ENCODE assay signal across 22 cellular contexts in the genomic region with DNA sequence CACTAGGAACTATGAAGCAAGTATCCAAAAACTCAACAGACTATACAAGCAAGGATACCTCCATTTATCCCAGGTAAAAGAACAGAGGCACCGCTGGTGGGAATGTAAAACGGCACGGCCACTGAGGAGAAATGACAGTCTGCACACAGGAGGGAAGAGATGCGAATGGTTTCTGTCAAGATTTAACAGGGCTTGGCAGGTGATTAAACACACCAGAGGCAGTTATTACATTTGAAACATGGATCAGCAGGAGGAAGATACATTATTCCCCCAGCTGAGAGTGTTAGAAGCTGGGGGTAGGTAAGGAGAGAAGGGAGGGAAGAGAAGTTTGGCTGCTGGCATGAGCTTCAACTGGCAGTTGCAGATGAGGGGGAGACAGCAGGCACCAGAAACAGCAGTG. TPM values are rescaled to one million over a fixed set of nuclear protein-coding genes. Genes with fewer than 3 reads are reported as not detected.
DNase-seq lines count a peak whose midpoint lies in the region; ATAC-seq, FAIRE-seq and TF ChIP-seq lines count a peak whose summit lies in the region.
"Had no signal": no experiment of that assay in that cellular context is flagged by ENCODE, and none has a peak within 500 bp of the region (broad histone marks: within the 10 kb centered on the region; RNA-seq: fewer than 3 reads in every experiment).

No MANE protein-coding gene starts in this region.

- POLR2A ChIA-PET in Caco-2 (lab: Charles Lee) = no interaction called here
- POLR2A ChIA-PET in HepG2 (lab: Yijun Ruan, JAX) = no interaction called here

- no peak overlapping the region for H3K4me2 ChIP-seq in HepG2 (ENCODE audit: low read depth, low read length)

- no peak for ATAC-seq in effector memory CD8-positive, alpha-beta T cell (replicated peaks)
- no peak for ATAC-seq in HepG2
- no peak for ATAC-seq in HG03108 (IDR thresholded peaks at IDR 0.05; ENCODE audit: unreplicated experiment)
- ATAC-seq in mucosa of descending colon = no peak

- H3K4me1 ChIP-seq in Caco-2 (peaks cover 10% of the 10 kb centered on the region), spleen (peaks cover 0 to 24% (median 4%) of the 10 kb centered on the region in 6 donors), HepG2 (ENCODE audit: insufficient read depth, low read length) (no peaks in the 10 kb centered on the region), mucosa of descending colon (ENCODE audit: low read depth) (no peaks in the 10 kb centered on the region)
- H3K4me1 ChIP-seq: HAP-1 had no signal

- no peaks in the 10 kb centered on the region for H3K79me2 ChIP-seq in HepG2 (ENCODE audit: insufficient read depth, low read length)

- TF ChIP-seq EP300 in HepG2 (IDR thresholded peaks at IDR 0.05; ENCODE audit: low read depth in 2 of 2, low read length in 2 of 2) (no peak), HepG2 (CRISPR knock-in tag; IDR thresholded peaks at IDR 0.05; ENCODE audit: borderline replicate concordance) (no peak)

- BruUV-seq in Caco-2 (replicated peaks; lab: Mats Ljungman, UMichigan) (no TSS peak), HepG2 (replicated peaks; lab: Mats Ljungman, UMichigan) (no TSS peak)

- no peaks in the 10 kb centered on the region for H4K20me1 ChIP-seq in HepG2 (ENCODE audit: insufficient read depth, low read length)

- no peak overlapping the region for H2AFZ ChIP-seq in HepG2 (ENCODE audit: low read length)

- H3K27me3 Mint-ChIP-seq in Caco-2 (ENCODE audit: insufficient read depth, unreplicated experiment) = no peaks in the 10 kb centered on the region
- no peaks in the 10 kb centered on the region for H3K27me3 Mint-ChIP-seq in effector memory CD8-positive, alpha-beta T cell
- H3K27me3 Mint-ChIP-seq: CD4-positive, alpha-beta memory T cell had no signal

- H3K9me3 Mint-ChIP-seq in Caco-2 (ENCODE audit: unreplicated experiment) = peaks cover 15% of the 10 kb centered on the region
- H3K9me3 Mint-ChIP-seq in effector memory CD8-positive, alpha-beta T cell = no peaks in the 10 kb centered on the region
- H3K9me3 Mint-ChIP-seq: CD4-positive, alpha-beta memory T cell had no signal

- no peak overlapping the region for H3K4me3 Mint-ChIP-seq in Caco-2 (ENCODE audit: unreplicated experiment)
- no peak overlapping the region for H3K4me3 Mint-ChIP-seq in effector memory CD8-positive, alpha-beta T cell
- H3K4me3 Mint-ChIP-seq: CD4-positive, alpha-beta memory T cell had no signal

- in situ Hi-C loops in HepG2 (cut with HindIII; ENCODE audit: extremely low pct_ligation_motif_present, low pct_unique_long_range_greater_than_20kb) = no loop called here

- no peak for FAIRE-seq in HepG2 (lab: Jason Lieb, UNC)
- FAIRE-seq: A204.1, D721Med, G401.6, GM12891, GM19239, H1 had no signal

- intact Hi-C loops in Caco-2 (cut with micrococcal nuclease; ENCODE audit: unreplicated experiment) (no loop called here), spleen (cut with DNase I; ENCODE audit: low total_unique reads) (no loop called here), HepG2 (cut with micrococcal nuclease; ENCODE audit: unreplicated experiment) (no loop called here), mucosa of descending colon (cut with DNase I, micrococcal nuclease) (no loop called here)

- TF ChIP-seq RAD21 in HepG2 (CRISPR knock-in tag; IDR thresholded peaks at IDR 0.05) = no peak

- no peak overlapping the region for H3K27ac ChIP-seq in spleen
- H3K27ac ChIP-seq in HepG2 (ENCODE audit: extremely low read length, insufficient read depth, low read length) = no peak overlapping the region
- H3K27ac ChIP-seq: C4-2B, HL-60 had no signal

- 93 to 100% (median 96%) methylated on average over 4 of the region's 4 CpGs for WGBS in spleen, 5 donors
- WGBS in HepG2 (ENCODE audit: low lambda C conversion rate) = 99% methylated on average over 4 of the region's 4 CpGs

- DNase-seq in Caco-2 (no peak), SK-N-DZ (ENCODE audit: low spot score) (peak; percentile 91), spleen (peak; percentile 14), HepG2 (ENCODE audit: low spot score) (no peak), mucosa of descending colon (no peak)
- no peak for DNase-seq in effector memory CD8-positive, alpha-beta T cell
- DNase-seq: BE2C; CD4-positive, alpha-beta memory T cell; DMS153; DMS79 treated with DMSO at 0.1 percent for 48 hours; EL had no signal

- no peak for TF ChIP-seq CTCF in Caco-2 (IDR thresholded peaks at IDR 0.05; ENCODE audit: insufficient read depth in 1 of 2, low read depth in 1 of 2, low read length in 1 of 2, severe bottlenecking in 1 of 2, unreplicated experiment in 1 of 2)
- no peak for TF ChIP-seq CTCF in spleen (IDR thresholded peaks at IDR 0.05 in 8 of 11, conservative IDR thresholded peaks at IDR 0.05 in 3 of 11)
- no peak for TF ChIP-seq CTCF in HepG2 (CRISPR knock-in tag; IDR thresholded peaks at IDR 0.05)
- TF ChIP-seq CTCF in mucosa of descending colon (IDR thresholded peaks at IDR 0.05) = no peak

- H3K36me3 ChIP-seq in Caco-2 (ENCODE audit: control insufficient read depth, insufficient read depth, low read length) = peaks cover 9% of the 10 kb centered on the region
- H3K36me3 ChIP-seq in spleen = peaks cover 10 to 100% (median 82%) of the 10 kb centered on the region in 6 donors
- peaks cover 29 to 67% of the 10 kb centered on the region in 2 experiments for H3K36me3 ChIP-seq in HepG2 (replicated peaks in 1 of 2; ENCODE audit: control insufficient read depth in 1 of 2, insufficient read depth in 2 of 2, low read length in 2 of 2)
- no peaks in the 10 kb centered on the region for H3K36me3 ChIP-seq in mucosa of descending colon (ENCODE audit: low read depth)

- H3K27ac Mint-ChIP-seq in Caco-2 (ENCODE audit: unreplicated experiment) = peak overlapping the region; percentile 56
- peak overlapping the region; percentile 31 to 84 for H3K27ac Mint-ChIP-seq in effector memory CD8-positive, alpha-beta T cell

- H3K4me3 ChIP-seq in Caco-2 (ENCODE audit: low read depth, low read length) (no peak overlapping the region), spleen (no peak overlapping the region), HepG2 (replicated peaks in 1 of 3; ENCODE audit: insufficient read depth in 1 of 3, low read depth in 2 of 3, low read length in 3 of 3) (no peak overlapping the region), mucosa of descending colon (no peak overlapping the region)
- H3K4me3 ChIP-seq: HAP-1 had no signal

- CTCF ChIA-PET in Caco-2 (lab: Charles Lee) (no interaction called here), HepG2 (lab: Yijun Ruan, JAX; ENCODE audit: low intra/inter-chr PET ratio, low total read pairs) (no interaction called here)

- H3K4me1 Mint-ChIP-seq in Caco-2 (ENCODE audit: low read depth, unreplicated experiment) = peaks cover 22% of the 10 kb centered on the region
- H3K4me1 Mint-ChIP-seq in effector memory CD8-positive, alpha-beta T cell (ENCODE audit: low read depth in 2 of 2) = peaks cover 0 to 4% of the 10 kb centered on the region in 2 donors

- no peaks in the 10 kb centered on the region for H3K27me3 ChIP-seq in Caco-2 (replicated peaks; ENCODE audit: control insufficient read depth, insufficient read depth, low read length)
- H3K27me3 ChIP-seq in spleen (replicated peaks in 1 of 7) = no peaks in the 10 kb centered on the region
- H3K27me3 ChIP-seq in HepG2 (ENCODE audit: control insufficient read depth in 1 of 2, insufficient read depth in 2 of 2, low read length in 2 of 2) = no peaks in the 10 kb centered on the region
- H3K27me3 ChIP-seq: BE2C had no signal

- peaks cover 83% of the 10 kb centered on the region for H3K36me3 Mint-ChIP-seq in Caco-2 (ENCODE audit: insufficient read depth, unreplicated experiment)
- H3K36me3 Mint-ChIP-seq in effector memory CD8-positive, alpha-beta T cell (ENCODE audit: insufficient read depth) = peaks cover 79% of the 10 kb centered on the region

- no peak overlapping the region for H3K9ac ChIP-seq in HepG2 (ENCODE audit: insufficient read depth, low read depth, low read length)

- H3K9me3 ChIP-seq in Caco-2 (no peaks in the 10 kb centered on the region; the same call in 1 of the 2 replicates), spleen (no peaks in the 10 kb centered on the region), HepG2 (ENCODE audit: low read length) (no peaks in the 10 kb centered on the region), mucosa of descending colon (no peaks in the 10 kb centered on the region)
- H3K9me3 ChIP-seq: BE2C, HAP-1 had no signal

- TF ChIP-seq POLR2A in spleen (IDR thresholded peaks at IDR 0.05) (no peak), HepG2 (IDR thresholded peaks at IDR 0.05; ENCODE audit: insufficient read depth in 1 of 2, low read depth in 2 of 2, low read length in 2 of 2) (no peak)

RNA-seq across cellular contexts. Expression of gene ATP6V1E1, which starts 30.2 kb away (rescaled TPM):
- total RNA-seq in Caco-2 (2022) = 139 and 147 TPM in 2 replicates
- 138 and 151 TPM in 2 replicates for polyA plus RNA-seq in SK-N-DZ (2014; cell fraction: cytosol; rRNA removed)
- 64.0 and 66.4 TPM in 2 replicates for polyA plus RNA-seq in SK-N-DZ (2014; cell fraction: nucleus; rRNA removed)
- total RNA-seq in spleen = 100 to 1,000 TPM in 6 of 7 donors, 10 to 100 TPM in 1; 85.3 to 127 (median 112) TPM
- 100 to 1,000 TPM in 1 of 3 donors, 10 to 100 TPM in 2; 66.1 to 115 (median 99.6) TPM for polyA plus RNA-seq in spleen
- total RNA-seq in HepG2 (2016; rRNA removed; fragmentation: Illumina TruSeq; extraction: Trizol) = 90.9 and 134 TPM in 2 replicates
- 16.2 and 17.3 TPM in 2 replicates for total RNA-seq in HepG2 (2016; cell fraction: cytosol; rRNA removed; fragmentation: Illumina TruSeq; extraction: Trizol; ENCODE audit: low read depth)
- total RNA-seq in HepG2 (2016; cell fraction: insoluble cytoplasmic fraction; rRNA removed; fragmentation: Illumina TruSeq; extraction: Trizol) = 91.3 and 151 TPM in 2 replicates
- 27.2 and 27.7 TPM in 2 replicates for total RNA-seq in HepG2 (2016; cell fraction: membrane; rRNA removed; fragmentation: Illumina TruSeq; extraction: Trizol)
- 39.2 and 45.9 TPM in 2 replicates for total RNA-seq in HepG2 (2016; cell fraction: nucleus; rRNA removed; fragmentation: Illumina TruSeq; extraction: Trizol)
- 67.2 and 69.3 TPM in 2 replicates for polyA plus RNA-seq in HepG2 (2011; rRNA removed)
- polyA plus RNA-seq in HepG2 (2011; cell fraction: cytosol; rRNA removed) = 55.4 and 71.3 TPM in 2 replicates
- 15.4 and 18.8 TPM in 2 replicates for polyA plus RNA-seq in HepG2 (2011; cell fraction: nucleus; rRNA removed)
- 68.2 and 73.3 TPM in 2 replicates for polyA plus RNA-seq in HepG2 (2012)
- 7.5 and 7.7 TPM in 2 replicates for polyA plus RNA-seq in HepG2 (2016; cell fraction: cytosol; fragmentation: Illumina TruSeq; extraction: Trizol; ENCODE audit: low read depth)
- polyA plus RNA-seq in HepG2 (2016; cell fraction: insoluble cytoplasmic fraction; fragmentation: Illumina TruSeq; extraction: Trizol; ENCODE audit: low read depth) = 144 and 152 TPM in 2 replicates
- 14.8 and 15.1 TPM in 2 replicates for polyA plus RNA-seq in HepG2 (2016; cell fraction: membrane; fragmentation: Illumina TruSeq; extraction: Trizol; ENCODE audit: low read depth)
- 60.0 and 63.8 TPM in 2 replicates for polyA plus RNA-seq in HepG2 (2016; cell fraction: nucleus; fragmentation: Illumina TruSeq; extraction: Trizol; ENCODE audit: insufficient read depth, low read depth)
- polyA minus RNA-seq in HepG2 (2011; rRNA and poly(A)+ RNA removed; ENCODE audit: low replicate concordance) = 53.2 and 88.3 TPM in 2 replicates
- 26.9 and 29.5 TPM in 2 replicates for polyA minus RNA-seq in HepG2 (2011; cell fraction: cytosol; rRNA and poly(A)+ RNA removed)
- 24.2 and 38.3 TPM in 2 replicates for polyA minus RNA-seq in HepG2 (2011; cell fraction: nucleus; rRNA and poly(A)+ RNA removed)
- total RNA-seq in mucosa of descending colon = 100 to 1,000 TPM in 2 of 3 donors, 10 to 100 TPM in 1; 99.6 to 128 (median 110) TPM

RNA-seq across cellular contexts. Expression of gene SLC25A18, which starts 35.0 kb away (rescaled TPM):
- total RNA-seq in Caco-2 (2022) (0.14 TPM in 1 of 2 replicates, not detected in the other), spleen (10 to 100 TPM in 1 of 7 donors, 1 to 10 TPM in 4, under 1 TPM in 2; 0.13 to 12.3 (median 5.5) TPM), HepG2 (2016; rRNA removed; fragmentation: Illumina TruSeq; extraction: Trizol) (0.75 and 0.86 TPM in 2 replicates), mucosa of descending colon (1 to 10 TPM in 1 of 3 donors, under 1 TPM in 1, not detected in 1; 0.31 to 2.0 TPM)
- 0.47 and 0.54 TPM in 2 replicates for polyA plus RNA-seq in SK-N-DZ (2014; cell fraction: cytosol; rRNA removed)
- polyA plus RNA-seq in SK-N-DZ (2014; cell fraction: nucleus; rRNA removed) = 0.57 TPM in 1 of 2 replicates, not detected in the other
- polyA plus RNA-seq in spleen (1 to 10 TPM; 2.9 to 3.4 (median 3.1) TPM), HepG2 (2011; rRNA removed) (0.28 and 0.57 TPM in 2 replicates)
- total RNA-seq in HepG2 (2016; cell fraction: cytosol; rRNA removed; fragmentation: Illumina TruSeq; extraction: Trizol; ENCODE audit: low read depth) = 0.79 and 0.81 TPM in 2 replicates
- total RNA-seq in HepG2 (2016; cell fraction: insoluble cytoplasmic fraction; rRNA removed; fragmentation: Illumina TruSeq; extraction: Trizol) = 0.52 and 0.64 TPM in 2 replicates
- total RNA-seq in HepG2 (2016; cell fraction: membrane; rRNA removed; fragmentation: Illumina TruSeq; extraction: Trizol) = 1.1 TPM in 2 replicates
- total RNA-seq in HepG2 (2016; cell fraction: nucleus; rRNA removed; fragmentation: Illumina TruSeq; extraction: Trizol) = 0.34 and 0.53 TPM in 2 replicates
- polyA plus RNA-seq in HepG2 (2011; cell fraction: cytosol; rRNA removed) = 0.32 and 0.40 TPM in 2 replicates
- 0.59 and 0.73 TPM in 2 replicates for polyA plus RNA-seq in HepG2 (2011; cell fraction: nucleus; rRNA removed)
- polyA plus RNA-seq in HepG2 (2012) = 0.36 and 0.82 TPM in 2 replicates
- 1.3 TPM in 2 replicates for polyA plus RNA-seq in HepG2 (2016; cell fraction: cytosol; fragmentation: Illumina TruSeq; extraction: Trizol; ENCODE audit: low read depth)
- polyA plus RNA-seq in HepG2 (2016; cell fraction: insoluble cytoplasmic fraction; fragmentation: Illumina TruSeq; extraction: Trizol; ENCODE audit: low read depth) = 0.61 and 0.70 TPM in 2 replicates
- 1.2 and 1.7 TPM in 2 replicates for polyA plus RNA-seq in HepG2 (2016; cell fraction: membrane; fragmentation: Illumina TruSeq; extraction: Trizol; ENCODE audit: low read depth)
- 0.71 and 1.6 TPM in 2 replicates for polyA plus RNA-seq in HepG2 (2016; cell fraction: nucleus; fragmentation: Illumina TruSeq; extraction: Trizol; ENCODE audit: insufficient read depth, low read depth)
- 0.05 and 0.36 TPM in 2 replicates for polyA minus RNA-seq in HepG2 (2011; rRNA and poly(A)+ RNA removed; ENCODE audit: low replicate concordance)
- 0.30 TPM in 1 of 2 replicates, not detected in the other for polyA minus RNA-seq in HepG2 (2011; cell fraction: cytosol; rRNA and poly(A)+ RNA removed)
- polyA minus RNA-seq in HepG2 (2011; cell fraction: nucleus; rRNA and poly(A)+ RNA removed) = 0.12 and 0.39 TPM in 2 replicates
- total RNA-seq: CD4-positive, alpha-beta memory T cell had no signal
- polyA plus RNA-seq: AG04450 had no signal

RNA-seq across cellular contexts. Expression of gene BCL2L13, which starts 40.2 kb away (rescaled TPM):
- total RNA-seq in Caco-2 (2022) (33.7 and 34.3 TPM in 2 replicates), spleen (10 to 100 TPM; 29.4 to 53.5 (median 38.2) TPM), HepG2 (2016; rRNA removed; fragmentation: Illumina TruSeq; extraction: Trizol) (13.4 and 13.5 TPM in 2 replicates), mucosa of descending colon (10 to 100 TPM; 47.2 to 61.2 (median 57.3) TPM)
- 52.4 and 57.5 TPM in 2 replicates for polyA plus RNA-seq in SK-N-DZ (2014; cell fraction: cytosol; rRNA removed)
- 23.4 and 25.3 TPM in 2 replicates for polyA plus RNA-seq in SK-N-DZ (2014; cell fraction: nucleus; rRNA removed)
- polyA plus RNA-seq in spleen (10 to 100 TPM; 13.4 to 20.3 (median 17.2) TPM), HepG2 (2011; rRNA removed) (14.1 and 14.6 TPM in 2 replicates)
- total RNA-seq in HepG2 (2016; cell fraction: cytosol; rRNA removed; fragmentation: Illumina TruSeq; extraction: Trizol; ENCODE audit: low read depth) = 8.7 and 9.3 TPM in 2 replicates
- 11.7 and 11.9 TPM in 2 replicates for total RNA-seq in HepG2 (2016; cell fraction: insoluble cytoplasmic fraction; rRNA removed; fragmentation: Illumina TruSeq; extraction: Trizol)
- total RNA-seq in HepG2 (2016; cell fraction: membrane; rRNA removed; fragmentation: Illumina TruSeq; extraction: Trizol) = 17.2 and 17.6 TPM in 2 replicates
- 9.3 and 13.9 TPM in 2 replicates for total RNA-seq in HepG2 (2016; cell fraction: nucleus; rRNA removed; fragmentation: Illumina TruSeq; extraction: Trizol)
- polyA plus RNA-seq in HepG2 (2011; cell fraction: cytosol; rRNA removed) = 12.3 and 14.8 TPM in 2 replicates
- polyA plus RNA-seq in HepG2 (2011; cell fraction: nucleus; rRNA removed) = 6.2 and 6.7 TPM in 2 replicates
- 12.5 and 13.1 TPM in 2 replicates for polyA plus RNA-seq in HepG2 (2012)
- 7.3 and 7.7 TPM in 2 replicates for polyA plus RNA-seq in HepG2 (2016; cell fraction: cytosol; fragmentation: Illumina TruSeq; extraction: Trizol; ENCODE audit: low read depth)
- polyA plus RNA-seq in HepG2 (2016; cell fraction: insoluble cytoplasmic fraction; fragmentation: Illumina TruSeq; extraction: Trizol; ENCODE audit: low read depth) = 12.8 and 13.3 TPM in 2 replicates
- 12.3 and 13.0 TPM in 2 replicates for polyA plus RNA-seq in HepG2 (2016; cell fraction: membrane; fragmentation: Illumina TruSeq; extraction: Trizol; ENCODE audit: low read depth)
- polyA plus RNA-seq in HepG2 (2016; cell fraction: nucleus; fragmentation: Illumina TruSeq; extraction: Trizol; ENCODE audit: insufficient read depth, low read depth) = 10.7 and 11.2 TPM in 2 replicates
- 22.9 and 28.7 TPM in 2 replicates for polyA minus RNA-seq in HepG2 (2011; rRNA and poly(A)+ RNA removed; ENCODE audit: low replicate concordance)
- polyA minus RNA-seq in HepG2 (2011; cell fraction: cytosol; rRNA and poly(A)+ RNA removed) = 11.3 and 13.1 TPM in 2 replicates
- polyA minus RNA-seq in HepG2 (2011; cell fraction: nucleus; rRNA and poly(A)+ RNA removed) = 15.7 and 16.4 TPM in 2 replicates

Comparison
In these comparisons a context has a peak if more than half of its experiments do, and no peak if none do; other contexts are left out.
1. DNase-seq: peak in SK-N-DZ (single experiment) and spleen (single experiment); none in Caco-2 (0 of 2), effector memory CD8-positive, alpha-beta T cell (0 of 3), HepG2 (single experiment) and mucosa of descending colon (0 of 3).